In the genomic region with DNA sequence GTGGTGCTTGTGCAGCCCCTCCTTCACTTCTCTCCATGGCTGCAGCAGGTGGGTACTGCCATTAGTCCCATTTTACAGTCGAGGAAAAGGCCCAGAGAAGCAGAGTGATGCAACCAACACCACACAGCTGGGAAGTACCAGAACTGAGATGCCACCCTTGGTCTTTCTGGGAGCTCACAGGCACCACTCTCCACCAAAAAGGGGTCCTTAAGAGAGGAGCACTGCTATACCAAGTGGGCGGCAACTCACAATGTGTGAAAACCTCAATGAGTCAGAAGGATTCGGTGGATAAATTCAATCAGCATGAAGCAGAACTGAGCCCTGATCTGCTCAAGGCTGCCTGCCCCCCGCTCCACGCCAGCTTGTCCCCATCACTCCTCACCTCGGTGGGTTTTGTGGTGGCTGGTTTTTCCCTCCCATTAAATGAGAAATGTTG, we compare ENCODE assay signal across 12 cellular contexts.
A peak's percentile ranks its signal among the peaks of the same experiment; 100 is the strongest.
DNase-seq lines count a peak whose midpoint lies in the region; ATAC-seq and TF ChIP-seq lines count a peak whose summit lies in the region.
"Had no signal": no experiment of that assay in that cellular context is flagged by ENCODE, and none has a peak within 500 bp of the region (broad histone marks: within the 10 kb centered on the region; RNA-seq: fewer than 3 reads in every experiment).

No MANE protein-coding gene starts in this region.

- H3K27ac ChIP-seq in OCI-LY7 (ENCODE audit: low read depth, low read length, poor library complexity, severe bottlenecking): no peak overlapping the region

- BruUV-seq in OCI-LY7 (replicated peaks; lab: Mats Ljungman, UMichigan): no TSS peak

- H3K4me1 ChIP-seq in OCI-LY7 (ENCODE audit: insufficient read depth, low read length, poor library complexity, severe bottlenecking): peaks cover 16% of the 10 kb centered on the region

- H2AFZ ChIP-seq in OCI-LY7 (ENCODE audit: low read length): no peak overlapping the region

- no peak for TF ChIP-seq CTCF in OCI-LY7 (conservative IDR thresholded peaks at IDR 0.05; ENCODE audit: low read length)

- H3K9me3 ChIP-seq in OCI-LY7 (ENCODE audit: low read length): no peaks in the 10 kb centered on the region

- CTCF ChIA-PET in OCI-LY7 (lab: Charles Lee; ENCODE audit: unreplicated experiment): no interaction called here

- intact Hi-C loops in OCI-LY7 (cut with micrococcal nuclease; ENCODE audit: unreplicated experiment): no loop called here

- ATAC-seq in GM18868 (IDR thresholded peaks at IDR 0.05; ENCODE audit: unreplicated experiment): peak; percentile 78
- ATAC-seq in HG02610 (IDR thresholded peaks at IDR 0.05; ENCODE audit: unreplicated experiment): peak; percentile 87
- ATAC-seq in HG03521 (IDR thresholded peaks at IDR 0.05; ENCODE audit: unreplicated experiment): no peak
- ATAC-seq: HCT116 had no signal

- POLR2A ChIA-PET in OCI-LY7 (lab: Charles Lee): no interaction called here

- no peaks in the 10 kb centered on the region for H3K36me3 ChIP-seq in OCI-LY7 (ENCODE audit: insufficient read depth, low read length)

- H3K79me2 ChIP-seq in OCI-LY7 (ENCODE audit: insufficient read depth, low read depth, low read length): no peaks in the 10 kb centered on the region

- H3K4me3 ChIP-seq in OCI-LY7 (ENCODE audit: low read depth, low read length, poor library complexity, severe bottlenecking): no peak overlapping the region

- no peak overlapping the region for H3K4me2 ChIP-seq in OCI-LY7 (ENCODE audit: low read length)

- DNase-seq in activated naive CD4-positive, alpha-beta T cell treated with anti-CD3 and anti-CD28 coated beads, Interleukin-2, amount 50 U/mL, for 16 hours: peak; percentile 20
- peak; percentile 12 to 59 (median 24) for DNase-seq in stimulated activated CD4-positive, alpha-beta T cell treated with anti-CD3 and anti-CD28 coated beads, TNF-alpha, amount 100 ng/mL, for 48 hours (ENCODE audit: low read depth in 3 of 3)
- DNase-seq in OCI-LY7 (ENCODE audit: low spot score) (no peak), HT-29 (ENCODE audit: low spot score) (no peak), NCI-H510A treated with DMSO at 0.1 percent for 48 hours (lab: John Stamatoyannopoulos, UW) (no peak)
- DNase-seq: immature natural killer cell, NCI-H1105, NCI-H69 had no signal

- H3K9me2 ChIP-seq in OCI-LY7 (ENCODE audit: insufficient read depth, low read length): no peaks in the 10 kb centered on the region

- no peaks in the 10 kb centered on the region for H4K20me1 ChIP-seq in OCI-LY7 (ENCODE audit: insufficient read depth, low read length)

Comparison
In these comparisons a context has a peak if more than half of its experiments do, and no peak if none do; other contexts are left out.
1. DNase-seq: peak in activated naive CD4-positive, alpha-beta T cell treated with anti-CD3 and anti-CD28 coated beads, Interleukin-2, amount 50 U/mL, for 16 hours (single experiment) and stimulated activated CD4-positive, alpha-beta T cell treated with anti-CD3 and anti-CD28 coated beads, TNF-alpha, amount 100 ng/mL, for 48 hours (3 of 3); none in OCI-LY7 (single experiment), HT-29 (single experiment) and NCI-H510A treated with DMSO at 0.1 percent for 48 hours (single experiment).